ENCODE assay signal across 20 cellular contexts in the genomic region with DNA sequence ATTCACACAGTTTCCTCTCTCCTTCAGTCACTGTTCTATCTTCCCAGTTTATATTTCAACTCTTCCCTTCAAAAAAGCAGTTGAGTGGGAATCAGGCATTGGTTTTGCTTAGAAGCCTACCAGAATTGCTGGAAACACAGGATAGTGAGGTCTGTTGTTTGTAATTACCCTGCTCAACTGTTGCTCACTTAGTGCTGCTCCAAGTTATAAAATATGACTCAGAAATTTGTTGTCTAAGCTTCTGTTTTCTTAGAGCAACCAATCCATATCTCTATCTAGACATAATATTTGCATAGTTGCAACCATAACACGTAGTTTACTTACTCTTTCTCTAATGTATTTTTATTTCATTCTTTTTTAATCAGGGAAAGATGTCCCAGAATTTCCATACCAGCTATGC.
"Had no signal": no experiment of that assay in that cellular context is flagged by ENCODE, and none has a peak within 500 bp of the region (broad histone marks: within the 10 kb centered on the region; RNA-seq: fewer than 3 reads in every experiment).

No MANE protein-coding gene starts in this region.

- H3K4me3 ChIP-seq: coronary artery, hepatocyte, spleen, upper lobe of left lung had no signal

- H3K27ac ChIP-seq: coronary artery, hepatocyte, spleen had no signal

- ATAC-seq: activated T-cell treated with anti-CD3 and anti-CD28 coated beads, Interleukin-2, amount 50 U/mL, for 72 hours; left ventricle myocardium superior had no signal

- H3K27me3 ChIP-seq: hepatocyte, spleen, upper lobe of left lung had no signal

- H3K4me1 ChIP-seq: spleen had no signal

- H2AFZ ChIP-seq: hepatocyte had no signal

- H3K9me3 ChIP-seq: spleen, upper lobe of left lung had no signal

- H3K4me2 ChIP-seq: hepatocyte had no signal

- DNase-seq: activated CD4-positive, alpha-beta T cell treated with anti-CD3 and anti-CD28 coated beads for 1 hour; activated CD4-positive, alpha-beta T cell treated with anti-CD3 and anti-CD28 coated beads, Interleukin-2, amount 50 U/mL, for 1 hour; activated CD8-positive, alpha-beta memory T cell treated with anti-CD3 and anti-CD28 coated beads, Interleukin-2, amount 50 U/mL, for 48 hours; activated effector memory CD4-positive, alpha-beta T cell treated with Interleukin-2 at 50 U/mL for 16 hours; activated naive CD4-positive, alpha-beta T cell treated with anti-CD3 and anti-CD28 coated beads for 36 hours; activated naive CD8-positive, alpha-beta T cell treated with anti-CD3 and anti-CD28 coated beads, Interleukin-2, amount 10 ng/mL, durations not matched to agents 7 days and 5 days; activated T-cell treated with anti-CD3 and anti-CD28 coated beads, Interleukin-2, amount 50 U/mL, for 72 hours; amniotic stem cell; cerebellar nuclear complex; glutamatergic neuron; left ventricle myocardium superior; mammary epithelial cell; retina; spleen; stimulated activated CD4-positive, alpha-beta T cell treated with anti-CD3 and anti-CD28 coated beads, Interleukin-4, amount 100 ng/mL, for 1 hour; stimulated activated naive CD4-positive, alpha-beta T cell treated with Interleukin-2 at 50 U/mL for 16 hours; T-helper 1 cell; upper lobe of left lung had no signal
